Comparison of ENCODE assay signal across 1 cellular context in genomic region chr2:85445316-85446295, GRCh38.
TF ChIP-seq lines count a peak whose summit lies in the region.

No MANE protein-coding gene starts in this region.

TF ChIP-seq in GM23338, 12 proteins besides CTCF, POLR2A, EP300 and RAD21 (continued from another document):
- TF ChIP-seq, protein P1, sequence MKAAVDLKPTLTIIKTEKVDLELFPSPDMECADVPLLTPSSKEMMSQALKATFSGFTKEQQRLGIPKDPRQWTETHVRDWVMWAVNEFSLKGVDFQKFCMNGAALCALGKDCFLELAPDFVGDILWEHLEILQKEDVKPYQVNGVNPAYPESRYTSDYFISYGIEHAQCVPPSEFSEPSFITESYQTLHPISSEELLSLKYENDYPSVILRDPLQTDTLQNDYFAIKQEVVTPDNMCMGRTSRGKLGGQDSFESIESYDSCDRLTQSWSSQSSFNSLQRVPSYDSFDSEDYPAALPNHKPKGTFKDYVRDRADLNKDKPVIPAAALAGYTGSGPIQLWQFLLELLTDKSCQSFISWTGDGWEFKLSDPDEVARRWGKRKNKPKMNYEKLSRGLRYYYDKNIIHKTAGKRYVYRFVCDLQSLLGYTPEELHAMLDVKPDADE (IDR thresholded peaks at IDR 0.05): no peak
- TF ChIP-seq ZNF331 (CRISPR knock-in tag; IDR thresholded peaks at IDR 0.05; ENCODE audit: low read depth) (no peak), JUNB (IDR thresholded peaks at IDR 0.05; ENCODE audit: unreplicated experiment) (no peak), NANOG (IDR thresholded peaks at IDR 0.05; ENCODE audit: borderline replicate concordance) (no peak), EZH2phosphoT487 (IDR thresholded peaks at IDR 0.05; ENCODE audit: unreplicated experiment) (no peak)
